In the genomic region with DNA sequence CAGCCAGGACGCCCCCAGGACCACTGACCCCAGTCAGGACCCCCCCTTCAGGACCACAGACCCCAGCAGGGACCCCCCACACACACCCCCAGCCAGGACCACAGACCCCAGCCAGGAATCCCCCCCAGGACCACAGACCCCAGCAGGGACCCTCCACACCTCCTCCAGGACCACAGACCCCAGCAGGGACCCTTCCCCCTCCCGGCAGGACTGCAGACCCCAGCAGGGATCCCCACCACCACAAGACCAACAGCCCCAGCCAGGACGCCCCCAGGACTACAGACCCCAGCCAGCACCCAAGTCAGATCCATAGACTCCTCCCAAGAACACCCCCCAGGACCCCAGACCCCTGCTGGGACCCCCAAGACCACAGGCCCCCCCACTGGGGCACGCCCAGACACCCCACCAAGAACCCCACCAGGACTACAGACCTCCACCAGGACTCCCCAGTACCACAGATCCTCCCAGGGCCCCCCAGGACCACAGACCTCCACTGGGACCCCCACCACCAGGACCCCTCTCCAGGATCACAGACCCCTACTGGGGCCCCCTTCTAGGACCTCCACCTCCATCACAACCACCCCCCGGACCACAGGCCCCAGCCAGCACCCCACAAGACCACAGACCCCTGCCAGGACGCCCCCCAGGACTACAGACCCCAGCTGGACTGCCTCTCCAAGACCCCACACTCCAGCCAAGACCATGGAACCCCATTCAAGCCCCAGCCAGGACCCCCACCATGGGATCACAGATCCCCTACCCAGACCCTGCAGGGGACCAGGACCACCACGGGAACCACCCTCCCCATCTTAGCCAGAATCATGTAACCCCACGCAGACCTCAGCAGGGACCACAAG, we compare ENCODE assay signal across 9 cellular contexts. TPM values are rescaled to one million over a fixed set of nuclear protein-coding genes. Genes with fewer than 3 reads are reported as not detected.
DNase-seq lines count a peak whose midpoint lies in the region; TF ChIP-seq lines count a peak whose summit lies in the region.
"Had no signal": no experiment of that assay in that cellular context is flagged by ENCODE, and none has a peak within 500 bp of the region (broad histone marks: within the 10 kb centered on the region; RNA-seq: fewer than 3 reads in every experiment).

No MANE protein-coding gene starts in this region.

- H3K4me1 ChIP-seq in OCI-LY7 (ENCODE audit: insufficient read depth, low read length, poor library complexity, severe bottlenecking), result peaks cover 60% of the 10 kb centered on the region
- H3K4me1 ChIP-seq in ovary (ENCODE audit: insufficient read depth), result peaks cover 5% of the 10 kb centered on the region

- H3K27ac ChIP-seq in OCI-LY7 (ENCODE audit: low read depth, low read length, poor library complexity, severe bottlenecking) (no peak overlapping the region), ovary (no peak overlapping the region)

- peaks cover 14% of the 10 kb centered on the region for H3K36me3 Mint-ChIP-seq in Calu3 (ENCODE audit: insufficient read depth, unreplicated experiment)

- H3K9me3 Mint-ChIP-seq in Calu3 (ENCODE audit: low read depth, unreplicated experiment), result no peaks in the 10 kb centered on the region

- TF ChIP-seq CTCF in Calu3 (IDR thresholded peaks at IDR 0.05; ENCODE audit: unreplicated experiment), result no peak
- TF ChIP-seq CTCF in OCI-LY7 (conservative IDR thresholded peaks at IDR 0.05; ENCODE audit: low read length), result no peak
- TF ChIP-seq CTCF in ovary (IDR thresholded peaks at IDR 0.05), result no peak

- CTCF ChIA-PET in Calu3 (lab: Charles Lee), result no interaction called here
- CTCF ChIA-PET in OCI-LY7 (lab: Charles Lee; ENCODE audit: unreplicated experiment), result no interaction called here

- H3K27ac Mint-ChIP-seq in Calu3 (ENCODE audit: unreplicated experiment), result peak overlapping the region; percentile 30

- intact Hi-C loops in Calu3 (cut with micrococcal nuclease; ENCODE audit: unreplicated experiment) (no loop called here), OCI-LY7 (cut with micrococcal nuclease; ENCODE audit: unreplicated experiment) (no loop called here), ovary (cut with DNase I) (no loop called here)

- H3K4me3 Mint-ChIP-seq in Calu3 (ENCODE audit: low read depth, unreplicated experiment), result peak overlapping the region; percentile 47

- no peaks in the 10 kb centered on the region for H3K27me3 ChIP-seq in ovary

- peaks cover 39% of the 10 kb centered on the region for H3K79me2 ChIP-seq in OCI-LY7 (ENCODE audit: insufficient read depth, low read depth, low read length)

- TF ChIP-seq POLR2A in ovary (IDR thresholded peaks at IDR 0.05), result no peak

- H3K4me3 ChIP-seq in OCI-LY7 (ENCODE audit: low read depth, low read length, poor library complexity, severe bottlenecking) (peak overlapping the region; percentile 86), ovary (peak overlapping the region; percentile 72)

- no peak for DNase-seq in Calu3
- DNase-seq in OCI-LY7 (ENCODE audit: low spot score), result no peak
- peak; percentile 12 for DNase-seq in epidermal melanocyte (ENCODE audit: insufficient read length, low spot score)
- peak in 2 of 5 donors; percentile 40 to 54 for DNase-seq in ovary
- no peak for DNase-seq in AG08395 (ENCODE audit: low spot score)
- DNase-seq in putamen (ENCODE audit: low spot score), result no peak
- no peak for DNase-seq in anterior cingulate cortex (lab: John Stamatoyannopoulos, UW)
- no peak for DNase-seq in C1 segment of cervical spinal cord (lab: John Stamatoyannopoulos, UW)
- DNase-seq: erythroblast had no signal

- peaks cover 14% of the 10 kb centered on the region; the same call in 1 of the 2 replicates for H4K20me1 ChIP-seq in OCI-LY7 (ENCODE audit: insufficient read depth, low read length)

- H2AFZ ChIP-seq in OCI-LY7 (ENCODE audit: low read length), result peak overlapping the region; percentile 38; the same call in 1 of the 2 replicates

- H3K9me2 ChIP-seq in OCI-LY7 (ENCODE audit: insufficient read depth, low read length), result no peaks in the 10 kb centered on the region

- H3K4me2 ChIP-seq in OCI-LY7 (ENCODE audit: low read length), result peak overlapping the region; percentile 86

- 79 to 85% (median 82%) methylated on average over 6 to 8 of the region's 8 CpGs for WGBS in ovary, 3 donors

- no peaks in the 10 kb centered on the region for H3K27me3 Mint-ChIP-seq in Calu3 (ENCODE audit: unreplicated experiment)

- peaks cover 29% of the 10 kb centered on the region for H3K36me3 ChIP-seq in OCI-LY7 (ENCODE audit: insufficient read depth, low read length)
- no peaks in the 10 kb centered on the region for H3K36me3 ChIP-seq in ovary

- POLR2A ChIA-PET in OCI-LY7 (lab: Charles Lee), result no interaction called here

- no peaks in the 10 kb centered on the region for H3K4me1 Mint-ChIP-seq in Calu3 (ENCODE audit: low read depth, unreplicated experiment)

- BruUV-seq in Calu3 (replicated peaks; lab: Mats Ljungman, UMichigan) (no TSS peak), OCI-LY7 (replicated peaks; lab: Mats Ljungman, UMichigan) (no TSS peak)

- TF ChIP-seq EP300 in ovary (IDR thresholded peaks at IDR 0.05), result no peak

- H3K9me3 ChIP-seq in OCI-LY7 (ENCODE audit: low read length), result no peaks in the 10 kb centered on the region
- H3K9me3 ChIP-seq in ovary, result no peaks in the 10 kb centered on the region

RNA-seq across cellular contexts. Expression of gene DHRSX, which starts 0.7 kb away (rescaled TPM):
- total RNA-seq in Calu3 (2022), result 18.7 and 21.5 TPM in 2 replicates
- 30.9 and 33.8 TPM in 2 replicates for total RNA-seq in OCI-LY7 (2014; rRNA removed; shearing (Covaris generic))
- 25.2 and 29.0 TPM in 2 replicates for total RNA-seq in OCI-LY7 (2022)
- total RNA-seq in ovary, result 10 to 100 TPM; 12.2 to 25.9 (median 20.4) TPM
- 10 to 100 TPM; 19.0 to 23.1 TPM for polyA plus RNA-seq in ovary

RNA-seq across cellular contexts. Expression of gene ZBED1, which starts 0.7 kb away (rescaled TPM):
- 15.1 and 17.3 TPM in 2 replicates for total RNA-seq in Calu3 (2022)
- total RNA-seq in OCI-LY7 (2014; rRNA removed; shearing (Covaris generic)), result 51.1 and 58.7 TPM in 2 replicates
- total RNA-seq in OCI-LY7 (2022), result 57.6 and 61.6 TPM in 2 replicates
- total RNA-seq in ovary, result 10 to 100 TPM; 23.4 to 39.0 (median 25.9) TPM
- polyA plus RNA-seq in ovary, result 10 to 100 TPM; 26.0 to 28.8 TPM
